In the genomic region with DNA sequence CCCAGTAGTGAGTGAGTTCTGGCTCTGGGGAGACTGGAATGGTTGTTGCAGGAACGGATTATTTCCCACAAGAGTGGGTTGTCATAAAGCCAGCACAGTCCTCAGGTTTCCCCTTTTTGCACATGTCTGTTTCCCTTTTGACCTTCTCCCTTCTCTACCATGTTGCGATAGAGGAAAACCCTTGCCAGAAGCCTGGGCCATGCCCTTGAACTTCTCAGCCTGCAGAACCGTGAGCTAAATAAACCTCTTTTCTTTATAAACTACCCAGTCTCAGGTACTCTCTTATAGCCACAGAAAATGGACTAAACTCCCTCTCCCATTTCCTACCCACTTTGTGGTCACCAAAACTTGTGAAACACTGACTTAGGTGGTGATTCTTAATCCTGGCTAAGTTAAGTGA, we compare ENCODE assay signal across 1 cellular context.
TF ChIP-seq lines count a peak whose summit lies in the region.

No MANE protein-coding gene starts in this region.

TF ChIP-seq in HepG2, 621 proteins besides CTCF, POLR2A, EP300 and RAD21:
- TF ChIP-seq EZH2 (conservative IDR thresholded peaks at IDR 0.05; ENCODE audit: low read depth, low read length) = no peak
- TF ChIP-seq ZSCAN25 (CRISPR knock-in tag; IDR thresholded peaks at IDR 0.05) = no peak
- TF ChIP-seq ZNF564 (CRISPR knock-in tag; IDR thresholded peaks at IDR 0.05) = peak; percentile 75; the same call in 1 of the 2 replicates
- no peak for TF ChIP-seq JDP2 (CRISPR knock-in tag; IDR thresholded peaks at IDR 0.05; ENCODE audit: borderline replicate concordance)
- no peak for TF ChIP-seq ARNT2 (CRISPR knock-in tag; IDR thresholded peaks at IDR 0.05; ENCODE audit: low read depth)
- TF ChIP-seq ZNF382 (CRISPR knock-in tag; IDR thresholded peaks at IDR 0.05; ENCODE audit: borderline replicate concordance) = no peak
- TF ChIP-seq ARID4A (CRISPR knock-in tag; IDR thresholded peaks at IDR 0.05; ENCODE audit: borderline replicate concordance) = no peak
- TF ChIP-seq ZNF782 (CRISPR knock-in tag; IDR thresholded peaks at IDR 0.05; ENCODE audit: borderline replicate concordance) = no peak
- TF ChIP-seq, protein P1, sequence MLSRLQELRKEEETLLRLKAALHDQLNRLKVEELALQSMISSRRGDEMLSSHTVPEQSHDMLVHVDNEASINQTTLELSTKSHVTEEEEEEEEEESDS (CRISPR knock-in tag; IDR thresholded peaks at IDR 0.05; ENCODE audit: borderline replicate concordance) = no peak
- no peak for TF ChIP-seq REPIN1 (CRISPR knock-in tag; IDR thresholded peaks at IDR 0.05; ENCODE audit: borderline replicate concordance, low read depth)
- TF ChIP-seq CENPT (CRISPR knock-in tag; IDR thresholded peaks at IDR 0.05; ENCODE audit: low read depth) = no peak
- no peak for TF ChIP-seq MAZ (IDR thresholded peaks at IDR 0.05; ENCODE audit: borderline replicate concordance, low read depth, low read length)
- TF ChIP-seq MAZ (CRISPR knock-in tag; IDR thresholded peaks at IDR 0.05; ENCODE audit: low read depth) = no peak
- no peak for TF ChIP-seq DRAP1 (CRISPR knock-in tag; IDR thresholded peaks at IDR 0.05)
- TF ChIP-seq ZNF766 (CRISPR knock-in tag; IDR thresholded peaks at IDR 0.05; ENCODE audit: borderline replicate concordance) = peak; percentile 95; the same call in 1 of the 2 replicates
- no peak for TF ChIP-seq FOXP1 (IDR thresholded peaks at IDR 0.05)
- TF ChIP-seq FOXP1 (CRISPR knock-in tag; IDR thresholded peaks at IDR 0.05) = no peak
- TF ChIP-seq, protein P2, sequence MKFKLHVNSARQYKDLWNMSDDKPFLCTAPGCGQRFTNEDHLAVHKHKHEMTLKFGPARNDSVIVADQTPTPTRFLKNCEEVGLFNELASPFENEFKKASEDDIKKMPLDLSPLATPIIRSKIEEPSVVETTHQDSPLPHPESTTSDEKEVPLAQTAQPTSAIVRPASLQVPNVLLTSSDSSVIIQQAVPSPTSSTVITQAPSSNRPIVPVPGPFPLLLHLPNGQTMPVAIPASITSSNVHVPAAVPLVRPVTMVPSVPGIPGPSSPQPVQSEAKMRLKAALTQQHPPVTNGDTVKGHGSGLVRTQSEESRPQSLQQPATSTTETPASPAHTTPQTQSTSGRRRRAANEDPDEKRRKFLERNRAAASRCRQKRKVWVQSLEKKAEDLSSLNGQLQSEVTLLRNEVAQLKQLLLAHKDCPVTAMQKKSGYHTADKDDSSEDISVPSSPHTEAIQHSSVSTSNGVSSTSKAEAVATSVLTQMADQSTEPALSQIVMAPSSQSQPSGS (CRISPR knock-in tag; IDR thresholded peaks at IDR 0.05) = no peak
- no peak for TF ChIP-seq NFE2L1 (CRISPR knock-in tag; IDR thresholded peaks at IDR 0.05; ENCODE audit: borderline replicate concordance)
- no peak for TF ChIP-seq ZNF788 (CRISPR knock-in tag; IDR thresholded peaks at IDR 0.05; ENCODE audit: borderline replicate concordance)
